Comparison of ENCODE assay signal across 8 cellular contexts in the genomic region with DNA sequence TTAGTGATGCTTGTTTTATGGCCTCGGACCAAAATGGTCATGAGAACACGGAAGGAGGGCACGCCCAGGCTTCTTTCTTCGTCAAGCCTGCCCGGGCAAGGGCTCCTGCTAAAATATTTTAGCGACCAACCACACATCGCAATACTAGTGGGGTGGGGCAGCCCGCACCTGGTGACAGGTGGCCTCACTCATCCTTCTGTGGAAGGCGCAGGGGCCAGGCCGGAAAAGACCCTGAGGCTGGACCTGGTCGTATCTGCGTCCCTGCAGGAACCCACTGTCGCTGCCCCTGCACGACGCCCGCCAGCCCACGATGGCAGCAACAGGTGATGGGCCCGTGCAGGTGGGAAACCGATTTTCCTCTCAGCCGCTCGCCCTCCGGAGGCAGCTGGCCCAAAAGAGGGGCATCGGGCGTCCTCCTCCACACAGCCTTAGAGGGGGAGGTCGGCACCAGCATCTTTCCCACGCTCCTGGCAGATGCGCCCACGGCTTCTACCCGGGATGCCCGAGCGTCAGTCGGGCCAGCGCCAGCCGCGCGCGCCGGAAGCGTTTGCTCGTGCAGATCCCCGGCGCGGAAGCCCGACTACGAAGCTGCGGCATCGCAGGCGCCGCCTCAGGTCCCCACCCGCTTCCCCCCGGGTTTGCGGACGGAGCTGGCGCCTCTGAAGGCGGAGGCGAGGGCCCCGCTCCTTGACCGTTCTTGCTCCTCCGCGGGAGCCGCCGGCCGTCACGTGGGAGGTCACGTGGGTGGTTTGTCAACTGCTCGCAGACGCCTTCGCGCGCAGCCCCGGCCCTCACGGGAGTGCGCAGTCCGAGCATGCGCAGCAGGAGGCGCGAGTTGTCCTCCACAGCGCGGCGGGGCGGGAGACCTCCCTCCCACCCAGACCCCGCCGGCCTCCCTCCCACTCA. TPM values are rescaled to one million over a fixed set of nuclear protein-coding genes. Genes with fewer than 3 reads are reported as not detected.
DNase-seq lines count a peak whose midpoint lies in the region; ATAC-seq and TF ChIP-seq lines count a peak whose summit lies in the region.

No MANE protein-coding gene starts in this region.

- peak overlapping the region; percentile 69 for H3K4me3 ChIP-seq in PC-3 (ENCODE audit: low read length)
- H3K4me3 ChIP-seq in esophagus (ENCODE audit: low read depth in 1 of 2, low read length in 2 of 2), result peak overlapping the region; percentile 59 to 67
- peak overlapping the region; percentile 31 for H3K4me3 ChIP-seq in mucosa of stomach (ENCODE audit: low read length)

- H3K9me3 ChIP-seq in PC-3 (ENCODE audit: low read length) (no peaks in the 10 kb centered on the region), esophagus (ENCODE audit: control insufficient read depth in 2 of 2, insufficient read depth in 1 of 2, low read depth in 1 of 2, low read length in 1 of 2) (no peaks in the 10 kb centered on the region), mucosa of stomach (ENCODE audit: control insufficient read depth, low read length) (no peaks in the 10 kb centered on the region)

- WGBS in esophagus, 2 donors, result 7 to 9% methylated on average over 77 to 83 of the region's 83 CpGs

- peak; percentile 95 for DNase-seq in COR-L47 (lab: John Stamatoyannopoulos, UW)
- DNase-seq in PC-3, result peak; percentile 93
- peak; percentile 83 for DNase-seq in activated T-cell treated with anti-CD3 and anti-CD28 coated beads, Interleukin-2, amount 50 U/mL, for 4 hours
- peak; percentile 92 for DNase-seq in stimulated activated CD8-positive, alpha-beta memory T cell treated with anti-CD3 and anti-CD28 coated beads, Interleukin-4, amount 100 ng/mL, for 24 hours (ENCODE audit: low read depth)

- peaks cover 27% of the 10 kb centered on the region for H3K4me1 ChIP-seq in PC-3 (ENCODE audit: insufficient read depth, low read length)
- peaks cover 7 to 28% of the 10 kb centered on the region in 2 donors for H3K4me1 ChIP-seq in esophagus (ENCODE audit: control insufficient read depth in 2 of 2, insufficient read depth in 2 of 2, low read length in 1 of 2)
- H3K4me1 ChIP-seq in mucosa of stomach (ENCODE audit: control insufficient read depth, insufficient read depth, low read length), result peaks cover 37% of the 10 kb centered on the region

- intact Hi-C loops in PC-3 (cut with micrococcal nuclease), result loop anchor here (10.0 kb wide), 1 partner anchor 82 kb away; the partner anchor contains the start of genes HEXD and OGFOD3

- no peaks in the 10 kb centered on the region for H3K9me3 Mint-ChIP-seq in IgD-negative memory B cell
- H3K9me3 Mint-ChIP-seq in activated T-cell treated with anti-CD3 and anti-CD28 coated beads, Interleukin-2, amount 50 U/mL, for 4 hours, result no peaks in the 10 kb centered on the region

- ATAC-seq in GM21390 (IDR thresholded peaks at IDR 0.05; ENCODE audit: unreplicated experiment) (peak; percentile 53), PC-3 (peak; percentile 30)
- peak; percentile 67 to 69 for ATAC-seq in activated T-cell treated with anti-CD3 and anti-CD28 coated beads, Interleukin-2, amount 50 U/mL, for 4 hours

- no peaks in the 10 kb centered on the region for H3K27me3 ChIP-seq in PC-3 (ENCODE audit: low read length)
- no peaks in the 10 kb centered on the region for H3K27me3 ChIP-seq in esophagus (ENCODE audit: control insufficient read depth in 1 of 2, insufficient read depth in 2 of 2, low read length in 2 of 2)
- H3K27me3 ChIP-seq in mucosa of stomach (ENCODE audit: control insufficient read depth, insufficient read depth, low read length), result no peaks in the 10 kb centered on the region

- H3K9me2 ChIP-seq in PC-3 (replicated peaks; ENCODE audit: low read length), result no peaks in the 10 kb centered on the region

- H3K36me3 ChIP-seq in PC-3 (ENCODE audit: low read depth, low read length) (no peaks in the 10 kb centered on the region), esophagus (ENCODE audit: control insufficient read depth in 2 of 2, insufficient read depth in 2 of 2, low read length in 1 of 2) (no peaks in the 10 kb centered on the region), mucosa of stomach (ENCODE audit: control insufficient read depth, insufficient read depth, low read length) (no peaks in the 10 kb centered on the region)

- POLR2A ChIA-PET in PC-3 (lab: Charles Lee; ENCODE audit: unreplicated experiment), result no interaction called here

- no peaks in the 10 kb centered on the region for H4K20me1 ChIP-seq in PC-3 (ENCODE audit: low read length)

- H3K27ac Mint-ChIP-seq in IgD-negative memory B cell, result peak overlapping the region; percentile 90 to 97 (median 92)

- no peaks in the 10 kb centered on the region for H3K79me2 ChIP-seq in PC-3 (ENCODE audit: low read length)

- peak overlapping the region; percentile 88 for H2AFZ ChIP-seq in PC-3 (ENCODE audit: low read length)

- H3K27ac ChIP-seq in PC-3 (ENCODE audit: low read length) (no peak overlapping the region), esophagus (ENCODE audit: low read depth in 2 of 2, low read length in 1 of 2) (peak overlapping the region; percentile 92 to 97)

- peak overlapping the region; percentile 85 to 97 (median 87) for H3K4me3 Mint-ChIP-seq in IgD-negative memory B cell
- peak overlapping the region; percentile 69 for H3K4me3 Mint-ChIP-seq in activated T-cell treated with anti-CD3 and anti-CD28 coated beads, Interleukin-2, amount 50 U/mL, for 4 hours

- no peaks in the 10 kb centered on the region for H3K36me3 Mint-ChIP-seq in IgD-negative memory B cell
- H3K36me3 Mint-ChIP-seq in activated T-cell treated with anti-CD3 and anti-CD28 coated beads, Interleukin-2, amount 50 U/mL, for 4 hours (ENCODE audit: insufficient read depth), result no peaks in the 10 kb centered on the region

- no TSS peak for BruUV-seq in PC-3 (replicated peaks; lab: Mats Ljungman, UMichigan)

- peaks cover 1% of the 10 kb centered on the region for H3K27me3 Mint-ChIP-seq in IgD-negative memory B cell
- H3K27me3 Mint-ChIP-seq in activated T-cell treated with anti-CD3 and anti-CD28 coated beads, Interleukin-2, amount 50 U/mL, for 4 hours (ENCODE audit: low read depth), result no peaks in the 10 kb centered on the region

- peaks cover 15 to 20% (median 17%) of the 10 kb centered on the region in 3 donors for H3K4me1 Mint-ChIP-seq in IgD-negative memory B cell
- peaks cover 12% of the 10 kb centered on the region for H3K4me1 Mint-ChIP-seq in activated T-cell treated with anti-CD3 and anti-CD28 coated beads, Interleukin-2, amount 50 U/mL, for 4 hours (ENCODE audit: low read depth)

- peaks cover 11% of the 10 kb centered on the region for H3F3A ChIP-seq in PC-3 (ENCODE audit: low read length, unreplicated experiment)

- TF ChIP-seq CTCF in PC-3 (conservative IDR thresholded peaks at IDR 0.05; ENCODE audit: low read depth, low read length), result no peak

- CTCF ChIA-PET in PC-3 (lab: Charles Lee), result no interaction called here

- H3K4me2 ChIP-seq in PC-3 (ENCODE audit: low read length), result peak overlapping the region; percentile 96

- peak overlapping the region; percentile 63 for H3K9ac ChIP-seq in PC-3 (ENCODE audit: low read length)
- H3K9ac ChIP-seq in mucosa of stomach (ENCODE audit: low read length), result peak overlapping the region; percentile 39

RNA-seq across cellular contexts. Expression of gene FOXK2, which starts 22.8 kb away (rescaled TPM):
- polyA plus RNA-seq in IgD-negative memory B cell (5.8 TPM), esophagus (10 to 100 TPM; 15.9 to 20.5 TPM)
- 60.5 and 71.0 TPM in 2 replicates for total RNA-seq in PC-3 (2014; rRNA removed)
- total RNA-seq in activated T-cell treated with anti-CD3 and anti-CD28 coated beads, Interleukin-2, amount 50 U/mL, for 4 hours, result 10 to 100 TPM; 73.6 to 78.5 (median 75.9) TPM

RNA-seq across cellular contexts. Expression of gene NARF, which starts 38.2 kb away (rescaled TPM):
- 76.2 TPM for polyA plus RNA-seq in IgD-negative memory B cell
- total RNA-seq in PC-3 (2014; rRNA removed), result 59.5 and 64.6 TPM in 2 replicates
- total RNA-seq in activated T-cell treated with anti-CD3 and anti-CD28 coated beads, Interleukin-2, amount 50 U/mL, for 4 hours, result 10 to 100 TPM; 40.9 to 55.9 (median 45.9) TPM
- polyA plus RNA-seq in esophagus, result 10 to 100 TPM; 31.1 to 53.3 TPM

RNA-seq across cellular contexts. Expression of gene CYBC1, which starts 46.2 kb away (rescaled TPM):
- polyA plus RNA-seq in IgD-negative memory B cell, result 266 TPM
- 63.6 and 77.2 TPM in 2 replicates for total RNA-seq in PC-3 (2014; rRNA removed)
- 100 to 1,000 TPM; 151 to 165 (median 156) TPM for total RNA-seq in activated T-cell treated with anti-CD3 and anti-CD28 coated beads, Interleukin-2, amount 50 U/mL, for 4 hours
- 10 to 100 TPM; 27.5 to 28.1 TPM for polyA plus RNA-seq in esophagus
